12 cellular contexts compared by ENCODE assay signal in the genomic region with DNA sequence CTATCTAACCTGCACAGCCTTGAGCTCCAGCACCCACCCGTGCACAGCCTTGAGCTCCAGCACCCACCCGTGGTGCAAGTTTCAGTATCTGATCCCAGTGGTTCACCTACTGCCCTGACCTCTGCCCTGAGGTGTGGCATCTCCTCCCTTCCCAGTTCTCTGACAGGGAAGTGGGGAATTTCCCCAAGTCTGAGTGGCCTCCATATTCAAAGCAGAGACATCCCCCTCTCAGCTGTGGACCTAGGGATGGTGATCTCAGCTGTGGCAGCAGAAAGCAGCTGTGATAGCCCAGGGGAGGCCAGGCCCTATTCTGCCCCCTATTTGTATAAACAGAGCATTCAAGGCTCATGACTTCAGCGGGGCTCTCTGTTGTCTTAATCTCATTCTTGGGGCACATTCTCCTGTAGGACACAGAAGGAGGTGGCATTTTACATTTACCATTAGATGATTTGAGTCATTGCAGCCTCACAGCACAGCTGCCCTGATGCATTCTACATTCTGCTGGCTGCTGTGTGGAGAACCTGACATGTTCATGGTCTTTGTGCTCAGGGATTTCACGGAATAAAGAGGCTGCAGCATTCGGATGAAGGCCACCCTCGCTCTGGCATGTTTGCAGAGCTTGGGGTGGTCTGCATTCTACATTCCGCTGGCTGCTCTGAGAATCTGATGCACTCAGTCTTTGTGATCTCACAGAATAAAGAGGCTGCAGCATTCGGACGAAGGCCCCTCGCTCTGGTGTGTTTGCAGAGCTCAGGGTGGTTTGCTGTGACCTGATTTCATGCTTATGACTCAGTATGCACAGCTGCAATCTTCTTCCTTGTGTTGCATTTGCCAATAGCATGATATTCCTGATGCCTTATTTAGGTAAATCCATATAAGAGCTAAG.
DNase-seq lines count a peak whose midpoint lies in the region; ATAC-seq and TF ChIP-seq lines count a peak whose summit lies in the region.
"Had no signal": no experiment of that assay in that cellular context is flagged by ENCODE, and none has a peak within 500 bp of the region (broad histone marks: within the 10 kb centered on the region; RNA-seq: fewer than 3 reads in every experiment).

No MANE protein-coding gene starts in this region.

- peaks cover 36% of the 10 kb centered on the region for H3K4me1 Mint-ChIP-seq in nephron

- H3K27ac Mint-ChIP-seq in nephron: peak overlapping the region; percentile 50 to 70 (median 61)
- H3K27ac Mint-ChIP-seq: T-helper 1 cell treated with Interleukin-12 subunit alpha and Interleukin-12 subunit beta and Interleukin-4 antibody, amounts not matched to agents 30 μg/mL and 1 μg/mL, for 36 hours had no signal

- no peaks in the 10 kb centered on the region for H3K9me3 Mint-ChIP-seq in nephron
- H3K9me3 Mint-ChIP-seq: T-helper 1 cell treated with Interleukin-12 subunit alpha and Interleukin-12 subunit beta and Interleukin-4 antibody, amounts not matched to agents 30 μg/mL and 1 μg/mL, for 36 hours had no signal

- H3K36me3 Mint-ChIP-seq in nephron (ENCODE audit: low read depth): no peaks in the 10 kb centered on the region

- DNase-seq in T-helper 1 cell: no peak
- DNase-seq in T-helper 9 cell: no peak
- DNase-seq in Kasumi-1 (lab: John Stamatoyannopoulos, UW): no peak
- DNase-seq: midbrain had no signal

- TF ChIP-seq CTCF in GM12873 (IDR thresholded peaks at IDR 0.05; ENCODE audit: insufficient read depth, low read depth, low read length, missing control alignments) (peak; percentile 17), nephron (IDR thresholded peaks at IDR 0.05; ENCODE audit: unreplicated experiment in 3 of 3) (no peak)

- H3K4me3 Mint-ChIP-seq in nephron: no peak overlapping the region
- H3K4me3 Mint-ChIP-seq: T-helper 1 cell treated with Interleukin-12 subunit alpha and Interleukin-12 subunit beta and Interleukin-4 antibody, amounts not matched to agents 30 μg/mL and 1 μg/mL, for 36 hours had no signal

- H3K27ac ChIP-seq in angular gyrus (ENCODE audit: low read depth, low read length): peak overlapping the region; percentile 51
- H3K27ac ChIP-seq: C4-2B, epithelial cell of prostate had no signal

- ATAC-seq in GM21825 (IDR thresholded peaks at IDR 0.05; ENCODE audit: unreplicated experiment): peak; percentile 52
- ATAC-seq in GM21717 (IDR thresholded peaks at IDR 0.05; ENCODE audit: unreplicated experiment): no peak

- peaks cover 19% of the 10 kb centered on the region for H3K27me3 Mint-ChIP-seq in nephron (ENCODE audit: low read depth)
